1 cellular context compared by ENCODE assay signal in the genomic region with DNA sequence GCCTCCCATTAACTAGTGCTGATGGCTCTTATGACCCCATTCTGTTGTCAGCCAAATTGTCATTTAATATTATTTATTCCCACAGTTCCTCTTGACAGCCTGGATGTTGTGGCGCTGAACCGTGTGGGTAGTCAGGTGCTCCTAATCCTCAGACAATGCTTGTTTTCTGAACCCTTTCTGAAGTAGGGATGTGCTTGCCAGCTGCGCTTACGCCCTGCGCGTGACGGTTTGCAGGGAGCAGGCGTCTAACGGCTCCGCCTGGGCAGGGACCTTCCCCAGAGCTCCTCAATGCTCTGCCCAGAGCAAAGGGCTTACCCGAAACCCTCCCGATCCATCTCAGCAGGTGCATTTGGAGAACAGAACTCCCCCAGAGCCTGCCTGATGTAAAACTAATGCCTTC.
TF ChIP-seq lines count a peak whose summit lies in the region.

No MANE protein-coding gene starts in this region.

TF ChIP-seq in H1, 55 proteins besides CTCF, POLR2A, EP300 and RAD21 (continued from another document):
- TF ChIP-seq, protein P1, sequence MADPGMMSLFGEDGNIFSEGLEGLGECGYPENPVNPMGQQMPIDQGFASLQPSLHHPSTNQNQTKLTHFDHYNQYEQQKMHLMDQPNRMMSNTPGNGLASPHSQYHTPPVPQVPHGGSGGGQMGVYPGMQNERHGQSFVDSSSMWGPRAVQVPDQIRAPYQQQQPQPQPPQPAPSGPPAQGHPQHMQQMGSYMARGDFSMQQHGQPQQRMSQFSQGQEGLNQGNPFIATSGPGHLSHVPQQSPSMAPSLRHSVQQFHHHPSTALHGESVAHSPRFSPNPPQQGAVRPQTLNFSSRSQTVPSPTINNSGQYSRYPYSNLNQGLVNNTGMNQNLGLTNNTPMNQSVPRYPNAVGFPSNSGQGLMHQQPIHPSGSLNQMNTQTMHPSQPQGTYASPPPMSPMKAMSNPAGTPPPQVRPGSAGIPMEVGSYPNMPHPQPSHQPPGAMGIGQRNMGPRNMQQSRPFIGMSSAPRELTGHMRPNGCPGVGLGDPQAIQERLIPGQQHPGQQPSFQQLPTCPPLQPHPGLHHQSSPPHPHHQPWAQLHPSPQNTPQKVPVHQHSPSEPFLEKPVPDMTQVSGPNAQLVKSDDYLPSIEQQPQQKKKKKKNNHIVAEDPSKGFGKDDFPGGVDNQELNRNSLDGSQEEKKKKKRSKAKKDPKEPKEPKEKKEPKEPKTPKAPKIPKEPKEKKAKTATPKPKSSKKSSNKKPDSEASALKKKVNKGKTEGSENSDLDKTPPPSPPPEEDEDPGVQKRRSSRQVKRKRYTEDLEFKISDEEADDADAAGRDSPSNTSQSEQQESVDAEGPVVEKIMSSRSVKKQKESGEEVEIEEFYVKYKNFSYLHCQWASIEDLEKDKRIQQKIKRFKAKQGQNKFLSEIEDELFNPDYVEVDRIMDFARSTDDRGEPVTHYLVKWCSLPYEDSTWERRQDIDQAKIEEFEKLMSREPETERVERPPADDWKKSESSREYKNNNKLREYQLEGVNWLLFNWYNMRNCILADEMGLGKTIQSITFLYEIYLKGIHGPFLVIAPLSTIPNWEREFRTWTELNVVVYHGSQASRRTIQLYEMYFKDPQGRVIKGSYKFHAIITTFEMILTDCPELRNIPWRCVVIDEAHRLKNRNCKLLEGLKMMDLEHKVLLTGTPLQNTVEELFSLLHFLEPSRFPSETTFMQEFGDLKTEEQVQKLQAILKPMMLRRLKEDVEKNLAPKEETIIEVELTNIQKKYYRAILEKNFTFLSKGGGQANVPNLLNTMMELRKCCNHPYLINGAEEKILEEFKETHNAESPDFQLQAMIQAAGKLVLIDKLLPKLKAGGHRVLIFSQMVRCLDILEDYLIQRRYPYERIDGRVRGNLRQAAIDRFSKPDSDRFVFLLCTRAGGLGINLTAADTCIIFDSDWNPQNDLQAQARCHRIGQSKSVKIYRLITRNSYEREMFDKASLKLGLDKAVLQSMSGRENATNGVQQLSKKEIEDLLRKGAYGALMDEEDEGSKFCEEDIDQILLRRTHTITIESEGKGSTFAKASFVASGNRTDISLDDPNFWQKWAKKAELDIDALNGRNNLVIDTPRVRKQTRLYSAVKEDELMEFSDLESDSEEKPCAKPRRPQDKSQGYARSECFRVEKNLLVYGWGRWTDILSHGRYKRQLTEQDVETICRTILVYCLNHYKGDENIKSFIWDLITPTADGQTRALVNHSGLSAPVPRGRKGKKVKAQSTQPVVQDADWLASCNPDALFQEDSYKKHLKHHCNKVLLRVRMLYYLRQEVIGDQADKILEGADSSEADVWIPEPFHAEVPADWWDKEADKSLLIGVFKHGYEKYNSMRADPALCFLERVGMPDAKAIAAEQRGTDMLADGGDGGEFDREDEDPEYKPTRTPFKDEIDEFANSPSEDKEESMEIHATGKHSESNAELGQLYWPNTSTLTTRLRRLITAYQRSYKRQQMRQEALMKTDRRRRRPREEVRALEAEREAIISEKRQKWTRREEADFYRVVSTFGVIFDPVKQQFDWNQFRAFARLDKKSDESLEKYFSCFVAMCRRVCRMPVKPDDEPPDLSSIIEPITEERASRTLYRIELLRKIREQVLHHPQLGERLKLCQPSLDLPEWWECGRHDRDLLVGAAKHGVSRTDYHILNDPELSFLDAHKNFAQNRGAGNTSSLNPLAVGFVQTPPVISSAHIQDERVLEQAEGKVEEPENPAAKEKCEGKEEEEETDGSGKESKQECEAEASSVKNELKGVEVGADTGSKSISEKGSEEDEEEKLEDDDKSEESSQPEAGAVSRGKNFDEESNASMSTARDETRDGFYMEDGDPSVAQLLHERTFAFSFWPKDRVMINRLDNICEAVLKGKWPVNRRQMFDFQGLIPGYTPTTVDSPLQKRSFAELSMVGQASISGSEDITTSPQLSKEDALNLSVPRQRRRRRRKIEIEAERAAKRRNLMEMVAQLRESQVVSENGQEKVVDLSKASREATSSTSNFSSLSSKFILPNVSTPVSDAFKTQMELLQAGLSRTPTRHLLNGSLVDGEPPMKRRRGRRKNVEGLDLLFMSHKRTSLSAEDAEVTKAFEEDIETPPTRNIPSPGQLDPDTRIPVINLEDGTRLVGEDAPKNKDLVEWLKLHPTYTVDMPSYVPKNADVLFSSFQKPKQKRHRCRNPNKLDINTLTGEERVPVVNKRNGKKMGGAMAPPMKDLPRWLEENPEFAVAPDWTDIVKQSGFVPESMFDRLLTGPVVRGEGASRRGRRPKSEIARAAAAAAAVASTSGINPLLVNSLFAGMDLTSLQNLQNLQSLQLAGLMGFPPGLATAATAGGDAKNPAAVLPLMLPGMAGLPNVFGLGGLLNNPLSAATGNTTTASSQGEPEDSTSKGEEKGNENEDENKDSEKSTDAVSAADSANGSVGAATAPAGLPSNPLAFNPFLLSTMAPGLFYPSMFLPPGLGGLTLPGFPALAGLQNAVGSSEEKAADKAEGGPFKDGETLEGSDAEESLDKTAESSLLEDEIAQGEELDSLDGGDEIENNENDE (IDR thresholded peaks at IDR 0.05; ENCODE audit: insufficient replicate concordance, low read length) = no peak
- TF ChIP-seq, protein P2, sequence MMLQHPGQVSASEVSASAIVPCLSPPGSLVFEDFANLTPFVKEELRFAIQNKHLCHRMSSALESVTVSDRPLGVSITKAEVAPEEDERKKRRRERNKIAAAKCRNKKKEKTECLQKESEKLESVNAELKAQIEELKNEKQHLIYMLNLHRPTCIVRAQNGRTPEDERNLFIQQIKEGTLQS (IDR thresholded peaks at IDR 0.05; ENCODE audit: insufficient read depth, low read depth, low read length) = no peak
- TF ChIP-seq CBX8 (IDR thresholded peaks at IDR 0.05; ENCODE audit: borderline replicate concordance, low read depth, low read length) (no peak), KDM5A (IDR thresholded peaks at IDR 0.05; ENCODE audit: low read length) (no peak), NANOG (IDR thresholded peaks at IDR 0.05; ENCODE audit: insufficient read depth, low read depth, low read length, poor library complexity, severe bottlenecking) (no peak)
TF ChIP-seq in H1: peak in this region for 0.
